ENCODE assay signal across 11 cellular contexts in genomic region chr5:94745786-94746730, GRCh38.
DNase-seq lines count a peak whose midpoint lies in the region; ATAC-seq, FAIRE-seq and TF ChIP-seq lines count a peak whose summit lies in the region.
"Had no signal": no experiment of that assay in that cellular context is flagged by ENCODE, and none has a peak within 500 bp of the region (broad histone marks: within the 10 kb centered on the region; RNA-seq: fewer than 3 reads in every experiment).

No MANE protein-coding gene starts in this region.

- FAIRE-seq in GM12891 (lab: Jason Lieb, UNC): peak; percentile 70

- no peak overlapping the region for H3K4me3 ChIP-seq in epithelial cell of proximal tubule (ENCODE audit: low read depth, low read length)
- H3K4me3 ChIP-seq: sigmoid colon had no signal

- ATAC-seq in GM21526 (IDR thresholded peaks at IDR 0.05; ENCODE audit: low FRiP score, unreplicated experiment) (peak; percentile 80), HG03457 (IDR thresholded peaks at IDR 0.05; ENCODE audit: unreplicated experiment) (peak; percentile 66), Right ventricle myocardium superior (ENCODE audit: poor library complexity) (no peak)

- no peak for TF ChIP-seq POLR2A in GM12891 (IDR thresholded peaks at IDR 0.05; ENCODE audit: low read depth, low read length)

- DNase-seq in GM12891 (ENCODE audit: insufficient read length, low spot score): no peak
- peak; percentile 10 for DNase-seq in epithelial cell of proximal tubule (ENCODE audit: low read depth)
- no peak for DNase-seq in UCSD-AML1 (lab: John Stamatoyannopoulos, UW; ENCODE audit: unreplicated experiment)
- no peak for DNase-seq in NOMO-1 (lab: John Stamatoyannopoulos, UW; ENCODE audit: unreplicated experiment in 2 of 2)
- no peak for DNase-seq in Right ventricle myocardium superior
- no peak for DNase-seq in NCI-H748 (lab: John Stamatoyannopoulos, UW; ENCODE audit: unreplicated experiment)
- DNase-seq: activated T-cell treated with anti-CD3 and anti-CD28 coated beads for 4 hours, NCI-H1694 treated with DMSO at 0.1 percent for 48 hours, sigmoid colon had no signal

- intact Hi-C loops in Right ventricle myocardium superior (cut with DNase I): no loop called here

- TF ChIP-seq CTCF in epithelial cell of proximal tubule (conservative IDR thresholded peaks at IDR 0.05; ENCODE audit: low read depth, low read length): no peak

TF ChIP-seq in GM12891, 5 proteins besides CTCF, POLR2A, EP300 and RAD21:
- TF ChIP-seq POLR2AphosphoS5 (IDR thresholded peaks at IDR 0.05; ENCODE audit: low read depth, low read length) (no peak), POU2F2 (IDR thresholded peaks at IDR 0.05; ENCODE audit: low read depth, low read length) (0 out of 2 replicates have a peak, but pooled peaks have one; percentile 25), PAX5 (IDR thresholded peaks at IDR 0.05; ENCODE audit: insufficient read depth, low read length, severe bottlenecking) (peak; percentile 82)
